In the genomic region with DNA sequence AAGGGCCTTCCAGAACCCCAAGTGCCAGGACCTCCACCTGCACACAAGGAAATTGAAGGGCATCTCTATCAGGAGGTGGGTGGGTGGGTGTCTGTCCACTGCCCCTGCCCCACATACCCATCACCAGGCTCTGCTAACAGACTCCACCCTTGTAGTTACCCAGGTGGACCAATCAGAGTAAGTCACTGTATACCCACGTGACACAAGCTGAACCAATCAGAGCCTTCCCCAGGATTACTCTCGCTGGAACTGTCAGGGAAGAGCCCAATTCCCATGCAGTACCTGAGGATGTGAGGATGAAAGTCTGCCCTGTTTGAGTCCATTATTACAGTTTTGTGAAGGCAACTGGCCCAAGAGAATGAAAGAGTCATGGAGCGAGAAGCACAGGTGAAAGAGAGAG, we compare ENCODE assay signal across 17 cellular contexts. TPM values are rescaled to one million over a fixed set of nuclear protein-coding genes. Genes with fewer than 3 reads are reported as not detected.
DNase-seq lines count a peak whose midpoint lies in the region; ATAC-seq and TF ChIP-seq lines count a peak whose summit lies in the region.
"Had no signal": no experiment of that assay in that cellular context is flagged by ENCODE, and none has a peak within 500 bp of the region (broad histone marks: within the 10 kb centered on the region; RNA-seq: fewer than 3 reads in every experiment).

No MANE protein-coding gene starts in this region.

- DNase-seq in NCI-H82 (lab: John Stamatoyannopoulos, UW) (peak; percentile 13), NCI-H82 treated with DMSO at 0.1 percent for 48 hours (lab: John Stamatoyannopoulos, UW; ENCODE audit: unreplicated experiment) (no peak), OCI-M1 (lab: John Stamatoyannopoulos, UW) (peak; percentile 11), iPS-NIHi7 (ENCODE audit: extremely low spot score) (peak; percentile 36), coronary artery (ENCODE audit: low spot score) (no peak), heart left ventricle (no peak)
- no peak for DNase-seq in activated effector memory CD4-positive, alpha-beta T cell treated with Interleukin-2 at 50 U/mL for 16 hours
- DNase-seq: C1 segment of cervical spinal cord, DMS79 treated with DMSO at 0.1 percent for 48 hours, NCI-H1105, NCI-H1694 treated with DMSO at 0.1 percent for 48 hours, NCI-H345, NCI-H526 treated with DMSO at 0.1 percent for 48 hours, SIG-M5 had no signal

- no peaks in the 10 kb centered on the region for H3K9me3 ChIP-seq in KOPT-K1 (ENCODE audit: insufficient read depth, low read length, poor library complexity, severe bottlenecking)
- H3K9me3 ChIP-seq in heart left ventricle, result no peaks in the 10 kb centered on the region

- H3K27ac ChIP-seq in KOPT-K1 (ENCODE audit: low read depth, low read length, poor library complexity, severe bottlenecking) (peak overlapping the region; percentile 61), coronary artery (no peak overlapping the region), heart left ventricle (no peak overlapping the region)
- H3K27ac ChIP-seq: 22Rv1 had no signal

- H3K36me3 ChIP-seq in KOPT-K1 (ENCODE audit: insufficient read depth, low read length) (no peaks in the 10 kb centered on the region), heart left ventricle (no peaks in the 10 kb centered on the region)

- H3K27me3 ChIP-seq in heart left ventricle, result peaks cover 0 to 24% (median 3%) of the 10 kb centered on the region in 9 donors

- no peak overlapping the region for H3K4me3 ChIP-seq in coronary artery
- H3K4me3 ChIP-seq in heart left ventricle, result no peak overlapping the region

- no peak for TF ChIP-seq POLR2A in heart left ventricle (IDR thresholded peaks at IDR 0.05)

- TF ChIP-seq CTCF in coronary artery (IDR thresholded peaks at IDR 0.05), result no peak
- no peak for TF ChIP-seq CTCF in heart left ventricle (IDR thresholded peaks at IDR 0.05)

- no peak for ATAC-seq in heart left ventricle

- intact Hi-C loops in heart left ventricle (cut with DNase I), result no loop called here

- peaks cover 0 to 13% (median 0%) of the 10 kb centered on the region in 12 donors for H3K4me1 ChIP-seq in heart left ventricle

- WGBS in heart left ventricle, 4 donors, result 82 to 84% (median 83%) methylated on average over 3 of the region's 3 CpGs

RNA-seq across cellular contexts. Expression of a gene that starts 4.2 kb away (rescaled TPM):
- not detected for total RNA-seq in heart left ventricle
- polyA plus RNA-seq in heart left ventricle, result not detected
- total RNA-seq: G401 had no signal

RNA-seq across cellular contexts. Expression of a gene that starts 32.9 kb away (rescaled TPM):
- total RNA-seq in heart left ventricle, result 1 to 10 TPM in 6 of 9 donors, under 1 TPM in 3; 0.31 to 2.5 (median 1.3) TPM
- under 1 TPM; 0.78 to 0.95 TPM for polyA plus RNA-seq in heart left ventricle
- total RNA-seq: G401 had no signal

Comparison
In these comparisons a context has a peak if more than half of its experiments do, and no peak if none do; other contexts are left out.
1. DNase-seq: peak in NCI-H82 (single experiment), OCI-M1 (single experiment) and iPS-NIHi7 (single experiment); none in NCI-H82 treated with DMSO at 0.1 percent for 48 hours (single experiment), coronary artery (single experiment), activated effector memory CD4-positive, alpha-beta T cell treated with Interleukin-2 at 50 U/mL for 16 hours (single experiment) and heart left ventricle (0 of 5).